Comparison of ENCODE assay signal across 21 cellular contexts in the genomic region with DNA sequence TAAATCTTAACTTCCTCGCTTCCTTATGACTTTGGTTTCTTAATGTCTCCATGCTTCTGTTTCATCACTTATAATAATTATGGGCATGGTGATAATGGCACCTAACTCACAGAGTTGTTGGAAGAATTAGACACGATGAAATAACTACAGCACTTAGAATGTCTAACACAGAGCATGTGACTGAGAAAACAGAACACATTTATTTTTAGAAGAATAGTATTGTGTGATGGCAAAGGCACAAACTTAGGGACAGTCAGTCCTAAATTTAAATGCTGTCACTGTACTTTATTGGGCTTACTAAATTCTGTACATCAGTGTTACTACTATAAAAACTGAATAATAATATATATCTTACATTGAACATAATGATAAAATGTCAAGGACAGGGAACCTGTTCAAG.
"Had no signal": no experiment of that assay in that cellular context is flagged by ENCODE, and none has a peak within 500 bp of the region (broad histone marks: within the 10 kb centered on the region; RNA-seq: fewer than 3 reads in every experiment).

No MANE protein-coding gene starts in this region.

- H3K27ac ChIP-seq: hepatocyte, ovary, right lobe of liver, skin epidermis, suprapubic skin, thoracic aorta, tibial artery, upper lobe of right lung had no signal

- ATAC-seq: left lobe of liver; naive thymus-derived CD4-positive, alpha-beta T cell; natural killer cell treated with Interleukin-12 subunit alpha and Interleukin-12 subunit beta and Interleukin-15 and Interleukin-18, amount 100 ng/mL, for 72 hours; right lobe of liver; stimulated activated effector memory CD8-positive, alpha-beta T cell treated with anti-CD3 and anti-CD28 coated beads, Interleukin-12 subunit alpha, Interleukin-12 subunit beta, amount 100 ng/mL, for 72 hours; upper lobe of right lung had no signal

- H3K27me3 ChIP-seq: hepatocyte, ovary, right lobe of liver, suprapubic skin, tibial artery, upper lobe of right lung had no signal

- H3K4me1 ChIP-seq: right lobe of liver, suprapubic skin, upper lobe of right lung had no signal

- DNase-seq: head of caudate nucleus; islet precursor cell; mesendoderm; naive thymus-derived CD4-positive, alpha-beta T cell; ovary; retina; right lobe of liver; stimulated activated CD4-positive, alpha-beta T cell treated with anti-CD3 and anti-CD28 coated beads, Interleukin-4, amount 100 ng/mL, for 24 hours; stimulated activated naive CD4-positive, alpha-beta T cell; tibial artery; trophoblast cell; upper lobe of right lung had no signal

- FAIRE-seq: urothelium cell line had no signal

- H3K9me3 ChIP-seq: ovary, right lobe of liver, suprapubic skin, thoracic aorta, tibial artery, upper lobe of right lung had no signal

- H3K4me3 ChIP-seq: hepatocyte, lung, ovary, right lobe of liver, skin epidermis, suprapubic skin, thoracic aorta, tibial artery, upper lobe of right lung had no signal

- H3K36me3 ChIP-seq: ovary, right lobe of liver, suprapubic skin, thoracic aorta, tibial artery, upper lobe of right lung had no signal
